8 cellular contexts compared by ENCODE assay signal in genomic region chr19:11887618-11888531, GRCh38. TPM values are rescaled to one million over a fixed set of nuclear protein-coding genes. Genes with fewer than 3 reads are reported as not detected.
DNase-seq lines count a peak whose midpoint lies in the region; ATAC-seq lines count a peak whose summit lies in the region.

Gene ZNF69 (plus strand): TSS chr19:11887782. CDS start chr19:11887924, 142 bp downstream.

- DNase-seq in activated gamma-delta T cell treated with Interleukin-2 at 50 U/mL for 16 hours (peak; percentile 62), activated gamma-delta T cell (lab: John Stamatoyannopoulos, UW) (no peak), NCI-H2196 treated with DMSO at 0.1 percent for 48 hours (lab: John Stamatoyannopoulos, UW; ENCODE audit: unreplicated experiment) (peak; percentile 6), dedifferentiated amniotic fluid mesenchymal stem cell (ENCODE audit: extremely low spot score) (peak; percentile 46), left colon (peak; percentile 94 to 96), NCI-H187 treated with DMSO at 0.1 percent for 48 hours (lab: John Stamatoyannopoulos, UW) (no peak)
- DNase-seq in activated CD4-positive, alpha-beta T cell treated with anti-CD3 and anti-CD28 coated beads for 4 hours: peak; percentile 48 to 51
- DNase-seq in stimulated activated CD4-positive, alpha-beta T cell treated with anti-CD3 and anti-CD28 coated beads, Interleukin-15, amount 100 ng/mL, for 24 hours: peak; percentile 79

- ATAC-seq in left colon: peak; percentile 92

- intact Hi-C loops in left colon (cut with DNase I, micrococcal nuclease): no loop called here

RNA-seq across cellular contexts. Expression of gene ZNF69, which starts in this region (rescaled TPM):
- total RNA-seq in left colon: 10 to 100 TPM; 17.3 to 26.5 TPM

Comparison
In these comparisons a context has a peak if more than half of its experiments do, and no peak if none do; other contexts are left out.
1. DNase-seq: peak in activated gamma-delta T cell treated with Interleukin-2 at 50 U/mL for 16 hours (single experiment), NCI-H2196 treated with DMSO at 0.1 percent for 48 hours (single experiment), activated CD4-positive, alpha-beta T cell treated with anti-CD3 and anti-CD28 coated beads for 4 hours (2 of 2), dedifferentiated amniotic fluid mesenchymal stem cell (single experiment), left colon (2 of 2) and stimulated activated CD4-positive, alpha-beta T cell treated with anti-CD3 and anti-CD28 coated beads, Interleukin-15, amount 100 ng/mL, for 24 hours (single experiment); none in activated gamma-delta T cell (single experiment) and NCI-H187 treated with DMSO at 0.1 percent for 48 hours (single experiment).